Comparison of ENCODE assay signal across 7 cellular contexts in the genomic region with DNA sequence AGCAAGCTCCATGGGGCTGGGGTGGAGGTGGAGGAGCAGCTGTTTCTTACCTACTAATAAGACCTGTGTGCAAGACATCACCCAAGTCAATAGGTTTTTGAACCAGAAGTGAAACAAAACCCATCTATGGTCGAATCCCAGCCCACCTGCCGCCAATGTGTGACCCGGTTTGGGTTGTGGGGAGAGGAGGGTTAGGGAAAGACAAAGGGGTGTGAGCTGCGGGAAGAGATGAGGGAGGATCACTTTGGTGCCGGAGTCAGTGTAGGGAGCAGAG. TPM values are rescaled to one million over a fixed set of nuclear protein-coding genes. Genes with fewer than 3 reads are reported as not detected.
DNase-seq lines count a peak whose midpoint lies in the region; ATAC-seq and TF ChIP-seq lines count a peak whose summit lies in the region.
"Had no signal": no experiment of that assay in that cellular context is flagged by ENCODE, and none has a peak within 500 bp of the region (broad histone marks: within the 10 kb centered on the region; RNA-seq: fewer than 3 reads in every experiment).

No MANE protein-coding gene starts in this region.

- H4K5ac ChIP-seq in mesendoderm (ENCODE audit: low read length) = no peak overlapping the region

- no CpG with 5 or more reads among the region's 5 CpGs for WGBS in mesendoderm (ENCODE audit: extremely low coverage, insufficient coverage, low lambda C conversion rate)

- TF ChIP-seq CTCF in CD8-positive, alpha-beta T cell (IDR thresholded peaks at IDR 0.05) = no peak
- TF ChIP-seq CTCF in SU-DHL-6 (IDR thresholded peaks at IDR 0.05; ENCODE audit: insufficient read depth, low read length, poor library complexity, severe bottlenecking) = no peak

- H4K8ac ChIP-seq in mesendoderm (ENCODE audit: low read depth, low read length) = no peak overlapping the region

- peaks cover 11% of the 10 kb centered on the region; the same call in 1 of the 2 replicates for H3F3A ChIP-seq in SU-DHL-6 (ENCODE audit: insufficient read depth)

- peak in 1 of 7 experiments; percentile 55 for DNase-seq in CD8-positive, alpha-beta T cell
- DNase-seq in mesendoderm (no peak), T-helper 9 cell (no peak), NCI-H1436 treated with DMSO at 0.1 percent for 48 hours (lab: John Stamatoyannopoulos, UW) (no peak)
- DNase-seq: erythroblast had no signal

- H3K4ac ChIP-seq in mesendoderm (ENCODE audit: low read depth, low read length) = no peak overlapping the region

- H3K79me2 ChIP-seq in SU-DHL-6 (ENCODE audit: insufficient read depth, low read length) = no peaks in the 10 kb centered on the region
- H3K79me2 ChIP-seq in mesendoderm (ENCODE audit: control insufficient read depth, insufficient read depth, low read length) = no peaks in the 10 kb centered on the region

- peak overlapping the region; percentile 88 for H3K4me3 Mint-ChIP-seq in CD8-positive, alpha-beta T cell

- peak overlapping the region; percentile 71 for H3K27ac ChIP-seq in CD8-positive, alpha-beta T cell (ENCODE audit: low read depth, low read length)
- H3K27ac ChIP-seq in SU-DHL-6 (ENCODE audit: low read depth, low read length) (peak overlapping the region; percentile 66), mesendoderm (ENCODE audit: low read depth, low read length) (no peak overlapping the region)

- H3K9ac ChIP-seq in SU-DHL-6 (ENCODE audit: low read length) (peak overlapping the region; percentile 83), mesendoderm (ENCODE audit: low read length) (peak overlapping the region; percentile 92)

- intact Hi-C loops in CD8-positive, alpha-beta T cell (cut with DNase I, micrococcal nuclease) = loop anchor here in 1 of 2 experiments (1.0 to 5.0 kb wide), 2 partner anchors 29 to 150 kb away; no protein-coding TSS in a partner anchor

- H3K4me1 ChIP-seq in CD8-positive, alpha-beta T cell (ENCODE audit: insufficient read depth, low read length) = peaks cover 28% of the 10 kb centered on the region
- H3K4me1 ChIP-seq in mesendoderm (ENCODE audit: control insufficient read depth, low read depth, low read length) = peaks cover 6% of the 10 kb centered on the region

- no peaks in the 10 kb centered on the region for H3K9me3 Mint-ChIP-seq in CD8-positive, alpha-beta T cell

- CTCF ChIA-PET in CD8-positive, alpha-beta T cell (lab: Charles Lee) = interaction anchor here (1.0 to 3.1 kb wide), 3 partner anchors 17 to 95 kb away, joined by 3 to 8 read pairs (median 3); no protein-coding TSS in a partner anchor

- H3K4me2 ChIP-seq in SU-DHL-6 (ENCODE audit: low read depth, low read length, poor library complexity, severe bottlenecking) = peak overlapping the region; percentile 71
- peak overlapping the region; percentile 51 for H3K4me2 ChIP-seq in mesendoderm (ENCODE audit: low read length)

- no peak overlapping the region for H3K23ac ChIP-seq in mesendoderm (ENCODE audit: low read length)

- peak overlapping the region; percentile 70 for H3K4me3 ChIP-seq in CD8-positive, alpha-beta T cell (ENCODE audit: low read depth, low read length)
- H3K4me3 ChIP-seq in SU-DHL-6 (ENCODE audit: insufficient read depth, low read length, poor library complexity, severe bottlenecking) (peak overlapping the region; percentile 66), mesendoderm (ENCODE audit: low read length) (peak overlapping the region; percentile 81)

- H2BK5ac ChIP-seq in mesendoderm (ENCODE audit: low read length) = no peak overlapping the region

- peaks cover 5% of the 10 kb centered on the region for H3K36me3 ChIP-seq in CD8-positive, alpha-beta T cell (ENCODE audit: insufficient read depth, low read length)
- no peaks in the 10 kb centered on the region for H3K36me3 ChIP-seq in SU-DHL-6 (ENCODE audit: low read length)
- H3K36me3 ChIP-seq in mesendoderm (ENCODE audit: control insufficient read depth, insufficient read depth, low read length) = peaks cover 4% of the 10 kb centered on the region

- H3K4me1 Mint-ChIP-seq in CD8-positive, alpha-beta T cell (ENCODE audit: low read depth) = peaks cover 30% of the 10 kb centered on the region

- peak overlapping the region; percentile 91 for H3K18ac ChIP-seq in mesendoderm (ENCODE audit: low read length)

- H3K9me3 ChIP-seq in CD8-positive, alpha-beta T cell (ENCODE audit: low read length) = no peaks in the 10 kb centered on the region
- no peaks in the 10 kb centered on the region for H3K9me3 ChIP-seq in SU-DHL-6 (ENCODE audit: insufficient read depth, low read length)

- H4K20me1 ChIP-seq in SU-DHL-6 (ENCODE audit: low read depth, low read length) = no peaks in the 10 kb centered on the region

- peaks cover 51% of the 10 kb centered on the region for H3K36me3 Mint-ChIP-seq in CD8-positive, alpha-beta T cell

- peak overlapping the region; percentile 85 for H3K56ac ChIP-seq in mesendoderm (ENCODE audit: low read length)

- ATAC-seq in CD8-positive, alpha-beta T cell = peak; percentile 8
- no peak for ATAC-seq in HG03025 (IDR thresholded peaks at IDR 0.05; ENCODE audit: low FRiP score, unreplicated experiment)

- H2AFZ ChIP-seq in SU-DHL-6 (ENCODE audit: low read depth, low read length, severe bottlenecking) = peak overlapping the region; percentile 70

- H3K79me1 ChIP-seq in mesendoderm (ENCODE audit: low read length) = peaks cover 11% of the 10 kb centered on the region

- POLR2A ChIA-PET in CD8-positive, alpha-beta T cell (lab: Charles Lee) = interaction anchor here (0.5 to 1.6 kb wide), 9 partner anchors 9 to 149 kb away, joined by 3 to 6 read pairs (median 4); a partner anchor contains a TSS

- no peak overlapping the region for H2BK120ac ChIP-seq in mesendoderm (ENCODE audit: low read depth, low read length)

- no peaks in the 10 kb centered on the region for H3K27me3 Mint-ChIP-seq in CD8-positive, alpha-beta T cell (ENCODE audit: low read depth)

- H2BK15ac ChIP-seq in mesendoderm (replicated peaks; ENCODE audit: low read depth) = no peak overlapping the region

- no peaks in the 10 kb centered on the region for H3K9me2 ChIP-seq in SU-DHL-6 (replicated peaks; ENCODE audit: insufficient read depth, low read length)

- no peaks in the 10 kb centered on the region for H3K27me3 ChIP-seq in CD8-positive, alpha-beta T cell (ENCODE audit: insufficient read depth, low read length)
- H3K27me3 ChIP-seq in SU-DHL-6 (ENCODE audit: low read length) (no peaks in the 10 kb centered on the region), mesendoderm (ENCODE audit: insufficient read depth, low read length, poor library complexity) (no peaks in the 10 kb centered on the region)

- no peak overlapping the region for H2AK5ac ChIP-seq in mesendoderm (ENCODE audit: low read length)

- H3K27ac Mint-ChIP-seq in CD8-positive, alpha-beta T cell = peak overlapping the region; percentile 94

RNA-seq across cellular contexts. Expression of a gene that starts 0.6 kb away (rescaled TPM):
- total RNA-seq in CD8-positive, alpha-beta T cell = 10 to 100 TPM; 63.8 to 67.4 TPM
- 47.8 TPM for polyA plus RNA-seq in mesendoderm (2013, experiment 1 of 2)
- 47.7 TPM for polyA plus RNA-seq in mesendoderm (2013, experiment 2 of 2)

RNA-seq across cellular contexts. Expression of a gene that starts 8.9 kb away (rescaled TPM):
- total RNA-seq in CD8-positive, alpha-beta T cell = 10 to 100 TPM; 44.4 to 48.8 TPM
- polyA plus RNA-seq in mesendoderm (2013, experiment 1 of 2) = 1.0 TPM
- polyA plus RNA-seq in mesendoderm (2013, experiment 2 of 2) = 1.2 TPM

RNA-seq across cellular contexts. Expression of a gene that starts 16.1 kb away (rescaled TPM):
- 10 to 100 TPM; 82.7 to 85.7 TPM for total RNA-seq in CD8-positive, alpha-beta T cell
- polyA plus RNA-seq in mesendoderm (2013, experiment 1 of 2) = 10.4 TPM
- 10.4 TPM for polyA plus RNA-seq in mesendoderm (2013, experiment 2 of 2)

RNA-seq across cellular contexts. Expression of a gene that starts 36.1 kb away (rescaled TPM):
- total RNA-seq in CD8-positive, alpha-beta T cell = 10 to 100 TPM; 79.4 to 87.9 TPM
- 37.8 TPM for polyA plus RNA-seq in mesendoderm (2013, experiment 1 of 2)
- 36.4 TPM for polyA plus RNA-seq in mesendoderm (2013, experiment 2 of 2)

RNA-seq across cellular contexts. Expression of a gene that starts 41.3 kb away (rescaled TPM):
- total RNA-seq in CD8-positive, alpha-beta T cell = 10 to 100 TPM; 71.2 to 75.5 TPM
- 38.5 TPM for polyA plus RNA-seq in mesendoderm (2013, experiment 1 of 2)
- 35.3 TPM for polyA plus RNA-seq in mesendoderm (2013, experiment 2 of 2)
